8 cellular contexts compared by ENCODE assay signal in the genomic region with DNA sequence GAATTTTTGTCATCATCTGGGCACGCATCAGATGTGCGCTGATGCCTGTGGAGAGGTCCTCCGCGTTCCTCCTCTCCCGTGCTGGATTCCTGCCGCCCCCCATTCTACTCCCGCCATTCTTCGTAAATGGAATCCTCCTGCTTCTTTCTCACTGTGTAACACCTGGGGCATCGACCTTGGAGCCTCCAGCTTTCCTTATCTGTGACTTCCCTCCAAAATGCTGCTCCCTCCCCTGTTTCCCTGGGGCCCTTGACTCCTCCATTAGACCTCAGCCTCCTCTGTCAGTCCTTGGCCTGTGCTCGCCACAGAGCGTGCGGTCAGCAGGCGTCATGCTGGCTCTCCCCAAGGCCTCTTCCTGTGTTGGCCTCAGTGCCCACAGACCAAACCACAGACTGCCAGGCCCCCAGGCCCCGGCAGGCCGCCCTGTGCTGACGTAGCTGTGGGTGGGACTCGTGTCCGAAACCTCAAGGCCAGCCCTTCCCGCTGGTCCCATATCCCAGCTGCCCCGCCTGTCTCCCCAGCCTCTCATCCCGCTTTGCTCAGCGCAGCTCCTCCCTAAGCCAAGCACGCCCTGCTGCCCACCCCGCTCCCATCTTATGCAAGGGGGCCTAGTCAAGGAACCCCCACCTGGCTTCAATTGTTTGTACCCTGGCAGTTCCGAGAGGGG.
DNase-seq lines count a peak whose midpoint lies in the region; ATAC-seq, FAIRE-seq and TF ChIP-seq lines count a peak whose summit lies in the region.

No MANE protein-coding gene starts in this region.

- 0 out of 2 replicates have a peak overlapping the region, but pooled peaks have one; percentile 19 for H2AFZ ChIP-seq in Loucy (ENCODE audit: low read length)

- H3K36me3 ChIP-seq in Loucy (ENCODE audit: insufficient read depth, low read length), result no peaks in the 10 kb centered on the region
- no peaks in the 10 kb centered on the region for H3K36me3 ChIP-seq in mucosa of stomach (ENCODE audit: control insufficient read depth, insufficient read depth, low read length)

- intact Hi-C loops in dendritic cell treated with granulocyte-macrophage colony-stimulating factor and Interleukin-4, amounts not matched to agents 40 ng/mL and 50 ng/mL, for 4 days (cut with micrococcal nuclease), result loop anchor here (1.0 kb wide), 1 partner anchor 26 kb away; no protein-coding TSS in a partner anchor

- H3K9me3 ChIP-seq in Loucy (ENCODE audit: insufficient read depth, low read depth, low read length) (no peaks in the 10 kb centered on the region), mucosa of stomach (ENCODE audit: control insufficient read depth, low read length) (no peaks in the 10 kb centered on the region)

- no peaks in the 10 kb centered on the region for H3K4me1 ChIP-seq in Loucy (ENCODE audit: insufficient read depth, low read length, poor library complexity, severe bottlenecking)
- peaks cover 7% of the 10 kb centered on the region for H3K4me1 ChIP-seq in mucosa of stomach (ENCODE audit: control insufficient read depth, insufficient read depth, low read length)

- ATAC-seq in GM19438 (IDR thresholded peaks at IDR 0.05; ENCODE audit: low read depth, unreplicated experiment), result peak; percentile 55

- DNase-seq in NCI-H1930 (lab: John Stamatoyannopoulos, UW) (no peak), SIG-M5 treated with dmso at 0.1 percent for 504 hours (lab: John Stamatoyannopoulos, UW; ENCODE audit: unreplicated experiment) (no peak), H54 (ENCODE audit: insufficient read length, low spot score) (no peak), COLO668 (lab: John Stamatoyannopoulos, UW; ENCODE audit: unreplicated experiment) (no peak)

- no peaks in the 10 kb centered on the region for H3K36me3 Mint-ChIP-seq in dendritic cell treated with granulocyte-macrophage colony-stimulating factor and Interleukin-4, amounts not matched to agents 40 ng/mL and 50 ng/mL, for 4 days (ENCODE audit: low read depth)

- no peak overlapping the region for H3K9ac ChIP-seq in Loucy (ENCODE audit: low read depth, low read length, poor library complexity, severe bottlenecking)
- H3K9ac ChIP-seq in mucosa of stomach (ENCODE audit: low read length), result peak overlapping the region; percentile 64

- H4K20me1 ChIP-seq in Loucy (ENCODE audit: insufficient read depth, low read length, poor library complexity, severe bottlenecking), result no peaks in the 10 kb centered on the region

- no peak for TF ChIP-seq POLR2A in H54 (IDR thresholded peaks at IDR 0.05; ENCODE audit: low read depth, low read length)

- no peak for FAIRE-seq in H54 (lab: Jason Lieb, UNC)

- no peak overlapping the region for H3K4me3 ChIP-seq in Loucy (ENCODE audit: low read length, poor library complexity, severe bottlenecking)
- H3K4me3 ChIP-seq in mucosa of stomach (ENCODE audit: low read length), result peak overlapping the region; percentile 7

- no peak overlapping the region for H3K4me2 ChIP-seq in Loucy (ENCODE audit: low read depth, low read length, poor library complexity, severe bottlenecking)

- H3K79me2 ChIP-seq in Loucy (ENCODE audit: insufficient read depth, low read length), result no peaks in the 10 kb centered on the region

- peak overlapping the region; percentile 59 for H3K4me3 Mint-ChIP-seq in dendritic cell treated with granulocyte-macrophage colony-stimulating factor and Interleukin-4, amounts not matched to agents 40 ng/mL and 50 ng/mL, for 4 days

- peaks cover 21% of the 10 kb centered on the region for H3K4me1 Mint-ChIP-seq in dendritic cell treated with granulocyte-macrophage colony-stimulating factor and Interleukin-4, amounts not matched to agents 40 ng/mL and 50 ng/mL, for 4 days (ENCODE audit: low read depth)

- no peaks in the 10 kb centered on the region for H3K9me3 Mint-ChIP-seq in dendritic cell treated with granulocyte-macrophage colony-stimulating factor and Interleukin-4, amounts not matched to agents 40 ng/mL and 50 ng/mL, for 4 days

- H3K27ac Mint-ChIP-seq in dendritic cell treated with granulocyte-macrophage colony-stimulating factor and Interleukin-4, amounts not matched to agents 40 ng/mL and 50 ng/mL, for 4 days, result peak overlapping the region; percentile 75

- no peak for TF ChIP-seq CTCF in Loucy (conservative IDR thresholded peaks at IDR 0.05; ENCODE audit: low read length)

- no peaks in the 10 kb centered on the region for H3F3A ChIP-seq in Loucy (ENCODE audit: low read depth)

- no peaks in the 10 kb centered on the region for H3K9me2 ChIP-seq in Loucy (replicated peaks; ENCODE audit: low read depth, low read length)

- no peaks in the 10 kb centered on the region for H3K27me3 ChIP-seq in Loucy (ENCODE audit: insufficient read depth, low read length, poor library complexity, severe bottlenecking)
- H3K27me3 ChIP-seq in mucosa of stomach (ENCODE audit: control insufficient read depth, insufficient read depth, low read length), result no peaks in the 10 kb centered on the region

- peaks cover 27% of the 10 kb centered on the region for H3K27me3 Mint-ChIP-seq in dendritic cell treated with granulocyte-macrophage colony-stimulating factor and Interleukin-4, amounts not matched to agents 40 ng/mL and 50 ng/mL, for 4 days
